ENCODE assay signal across 1 cellular context in genomic region chr9:135951889-135952663, GRCh38.
TF ChIP-seq lines count a peak whose summit lies in the region.

No MANE protein-coding gene starts in this region.

TF ChIP-seq in K562, 482 proteins besides CTCF, POLR2A, EP300 and RAD21 (continued from another document and continues in another):
- no peak for TF ChIP-seq E4F1 (CRISPR knock-in tag; IDR thresholded peaks at IDR 0.05; ENCODE audit: borderline replicate concordance)
- TF ChIP-seq REST (CRISPR knock-in tag; IDR thresholded peaks at IDR 0.05; ENCODE audit: low read depth) = peak; percentile 58
- no peak for TF ChIP-seq ZNF764 (CRISPR knock-in tag; IDR thresholded peaks at IDR 0.05; ENCODE audit: low read depth)
- peak; percentile 48; the same call in 1 of the 2 replicates for TF ChIP-seq GABPB2 (CRISPR knock-in tag; conservative IDR thresholded peaks at IDR 0.05)
- peak; percentile 67; the same call in 1 of the 2 replicates for TF ChIP-seq FOXJ3 (CRISPR knock-in tag; IDR thresholded peaks at IDR 0.05)
- TF ChIP-seq EWSR1 (IDR thresholded peaks at IDR 0.05; ENCODE audit: borderline replicate concordance, low read depth, partially characterized antibody) = no peak
- TF ChIP-seq MGA (IDR thresholded peaks at IDR 0.05) = no peak
- TF ChIP-seq ZBTB9 (CRISPR knock-in tag; IDR thresholded peaks at IDR 0.05) = peak; percentile 87
- TF ChIP-seq CHD7 (IDR thresholded peaks at IDR 0.05; ENCODE audit: low read depth, low read length) = no peak
